9 cellular contexts compared by ENCODE assay signal in the genomic region with DNA sequence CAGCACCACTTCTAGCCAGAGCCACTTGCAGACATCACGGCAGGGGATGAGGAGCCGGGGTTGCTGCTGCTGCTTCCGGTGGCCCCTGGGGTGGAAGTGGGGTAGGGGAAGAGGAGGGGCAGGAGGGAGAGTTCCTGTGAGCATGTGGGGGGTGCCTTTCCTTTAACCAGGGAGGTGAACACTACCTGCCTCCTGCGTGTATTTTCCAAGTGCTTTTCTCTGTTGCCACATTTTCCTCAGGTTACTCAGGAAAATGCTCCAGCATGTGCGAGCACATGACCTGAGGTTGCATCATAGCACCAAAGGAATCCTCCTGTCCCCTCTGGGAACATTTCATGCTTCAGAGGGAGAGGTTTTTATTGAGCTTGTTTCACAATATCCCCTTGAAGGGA. TPM values are rescaled to one million over a fixed set of nuclear protein-coding genes. Genes with fewer than 3 reads are reported as not detected.
DNase-seq lines count a peak whose midpoint lies in the region; ATAC-seq, FAIRE-seq and TF ChIP-seq lines count a peak whose summit lies in the region.
"Had no signal": no experiment of that assay in that cellular context is flagged by ENCODE, and none has a peak within 500 bp of the region (broad histone marks: within the 10 kb centered on the region; RNA-seq: fewer than 3 reads in every experiment).

No MANE protein-coding gene starts in this region.

- no peaks in the 10 kb centered on the region for H3K27me3 ChIP-seq in BLaER1 treated with 17β-estradiol and CSF1 and Interleukin-3, amounts not matched to agents 10 nM and 100 nM
- no peaks in the 10 kb centered on the region for H3K27me3 ChIP-seq in adrenal gland

- peak overlapping the region in 9 of 11 experiments; percentile 24 to 83 (median 67); a peak in 17 of 22 replicates for H3K27ac ChIP-seq in BLaER1 treated with 17β-estradiol and CSF1 and Interleukin-3, amounts not matched to agents 10 nM and 100 nM
- peak overlapping the region; percentile 89 for H3K27ac ChIP-seq in SK-N-MC
- peak overlapping the region in 4 of 5 donors; percentile 10 to 86 (median 54) for H3K27ac ChIP-seq in adrenal gland
- peak overlapping the region; percentile 8 to 43 for H3K27ac ChIP-seq in kidney (ENCODE audit: low read depth in 2 of 2, low read length in 2 of 2)

- peak overlapping the region in 5 of 10 experiments; percentile 0 to 39 (median 30); a peak in 5 of 20 replicates for H3K4me3 ChIP-seq in BLaER1 treated with 17β-estradiol and CSF1 and Interleukin-3, amounts not matched to agents 10 nM and 100 nM
- H3K4me3 ChIP-seq in SK-N-MC = peak overlapping the region; percentile 45
- H3K4me3 ChIP-seq in adrenal gland = no peak overlapping the region
- H3K4me3 ChIP-seq in kidney (ENCODE audit: low read length in 2 of 2) = no peak overlapping the region

- ATAC-seq in GM18505 (IDR thresholded peaks at IDR 0.05; ENCODE audit: unreplicated experiment) = no peak

- WGBS in adrenal gland, 4 donors = 25 to 66% (median 49%) methylated on average over 2 to 5 of the region's 5 CpGs

- H3K9ac ChIP-seq in BLaER1 treated with 17β-estradiol and CSF1 and Interleukin-3, amounts not matched to agents 10 nM and 100 nM = peak overlapping the region in 10 of 11 experiments; percentile 1 to 71 (median 50); a peak in 18 of 22 replicates
- H3K9ac ChIP-seq in SK-N-MC (ENCODE audit: insufficient read length) = no peak overlapping the region
- no peak overlapping the region for H3K9ac ChIP-seq in kidney (ENCODE audit: low read length in 2 of 2)

- no peak for FAIRE-seq in kidney (lab: Jason Lieb, UNC)
- FAIRE-seq: endometrium had no signal

- 0 out of 22 replicates have a peak, but pooled peaks cover 0 to 3% (median 0%) of the 10 kb centered on the region in 11 experiments for H3K9me3 ChIP-seq in BLaER1 treated with 17β-estradiol and CSF1 and Interleukin-3, amounts not matched to agents 10 nM and 100 nM (replicated peaks in 1 of 11)
- H3K9me3 ChIP-seq in SK-N-MC (ENCODE audit: low read depth, low read length) = no peaks in the 10 kb centered on the region
- H3K9me3 ChIP-seq in adrenal gland (replicated peaks in 1 of 3) = no peaks in the 10 kb centered on the region
- no peaks in the 10 kb centered on the region for H3K9me3 ChIP-seq in kidney (ENCODE audit: control insufficient read depth in 1 of 2, low read length in 2 of 2)

- peak; percentile 39 for DNase-seq in SK-N-MC (ENCODE audit: low read depth, low spot score)
- peak in 6 of 7 donors; percentile 52 to 76 (median 66) for DNase-seq in adrenal gland
- DNase-seq in kidney = peak; percentile 80
- DNase-seq in stimulated activated naive CD4-positive, alpha-beta T cell (lab: John Stamatoyannopoulos, UW) = peak; percentile 38 to 77 (median 66)
- DNase-seq in globus pallidus (ENCODE audit: low spot score) = no peak
- no peak for DNase-seq in DMS53 treated with DMSO at 0.1 percent for 48 hours (lab: John Stamatoyannopoulos, UW; ENCODE audit: unreplicated experiment)

- H3K36me3 ChIP-seq in BLaER1 treated with 17β-estradiol and CSF1 and Interleukin-3, amounts not matched to agents 10 nM and 100 nM = peaks cover 67 to 96% (median 89%) of the 10 kb centered on the region in 11 experiments
- H3K36me3 ChIP-seq in SK-N-MC (ENCODE audit: insufficient read depth, low read length) (peaks cover 2% of the 10 kb centered on the region; the same call in 1 of the 2 replicates), adrenal gland (replicated peaks in 1 of 2) (peaks cover 0 to 23% of the 10 kb centered on the region in 2 donors), kidney (ENCODE audit: control insufficient read depth in 1 of 2, insufficient read depth in 2 of 2, low read length in 2 of 2) (peaks cover 0 to 16% of the 10 kb centered on the region in 2 donors)

- peak overlapping the region; percentile 58 to 89 (median 81) for H3K4me2 ChIP-seq in BLaER1 treated with 17β-estradiol and CSF1 and Interleukin-3, amounts not matched to agents 10 nM and 100 nM

- H3K4me1 ChIP-seq in BLaER1 treated with 17β-estradiol and CSF1 and Interleukin-3, amounts not matched to agents 10 nM and 100 nM = peaks cover 23 to 56% (median 49%) of the 10 kb centered on the region in 10 experiments
- peaks cover 7 to 13% of the 10 kb centered on the region in 2 donors for H3K4me1 ChIP-seq in adrenal gland (replicated peaks in 1 of 2)
- peaks cover 8 to 11% of the 10 kb centered on the region in 2 donors for H3K4me1 ChIP-seq in kidney (ENCODE audit: control insufficient read depth in 1 of 2, insufficient read depth in 1 of 2, low read depth in 1 of 2, low read length in 2 of 2)

- TF ChIP-seq POLR2A in adrenal gland (IDR thresholded peaks at IDR 0.05) (no peak), GM18505 (IDR thresholded peaks at IDR 0.05; ENCODE audit: borderline replicate concordance, extremely low read depth, insufficient read depth, insufficient read length) (no peak)

- no peak for TF ChIP-seq CTCF in adrenal gland (IDR thresholded peaks at IDR 0.05)
- TF ChIP-seq CTCF in kidney (IDR thresholded peaks at IDR 0.05; ENCODE audit: borderline replicate concordance, extremely low read depth, insufficient read depth) = no peak

- peaks cover 0 to 9% (median 0%) of the 10 kb centered on the region in 11 experiments; a peak in 2 of 22 replicates for H4K20me1 ChIP-seq in BLaER1 treated with 17β-estradiol and CSF1 and Interleukin-3, amounts not matched to agents 10 nM and 100 nM

- intact Hi-C loops in adrenal gland (cut with DNase I) = no loop called here
- intact Hi-C loops in kidney (cut with DNase I) = no loop called here

RNA-seq across cellular contexts. Expression of gene SACM1L, which starts 12.2 kb away (rescaled TPM):
- total RNA-seq in adrenal gland = 10 to 100 TPM; 25.9 to 56.8 (median 44.8) TPM
- polyA plus RNA-seq in adrenal gland = 10 to 100 TPM; 22.5 to 59.3 (median 28.6) TPM
- 53.1 TPM for total RNA-seq in kidney
- 27.1 TPM for polyA plus RNA-seq in kidney (ENCODE audit: insufficient read depth, low read depth, low replicate concordance)

Comparison
In these comparisons a context has a peak if more than half of its experiments do, and no peak if none do; other contexts are left out.
1. H3K27ac ChIP-seq: peak in every context shown above with its lines; median percentile 89 in SK-N-MC; 67 in BLaER1 treated with 17β-estradiol and CSF1 and Interleukin-3, amounts not matched to agents 10 nM and 100 nM; 54 in adrenal gland; 26 in kidney.
2. H3K9ac ChIP-seq: peak in BLaER1 treated with 17β-estradiol and CSF1 and Interleukin-3, amounts not matched to agents 10 nM and 100 nM (10 of 11); none in SK-N-MC (single experiment) and kidney (0 of 2).
3. DNase-seq: peak in SK-N-MC (single experiment), adrenal gland (6 of 7), kidney (single experiment) and stimulated activated naive CD4-positive, alpha-beta T cell (6 of 6); none in globus pallidus (single experiment) and DMS53 treated with DMSO at 0.1 percent for 48 hours (single experiment).